8 cellular contexts compared by ENCODE assay signal in genomic region chr1:46223472-46223943, GRCh38. TPM values are rescaled to one million over a fixed set of nuclear protein-coding genes. Genes with fewer than 3 reads are reported as not detected.
A peak's percentile ranks its signal among the peaks of the same experiment; 100 is the strongest.
DNase-seq lines count a peak whose midpoint lies in the region; ATAC-seq and TF ChIP-seq lines count a peak whose summit lies in the region.

No MANE protein-coding gene starts in this region.

- POLR2A ChIA-PET in AG04449 (lab: Yijun Ruan, JAX) = interaction anchor here (1.2 to 1.5 kb wide), 2 partner anchors 91 to 187 kb away, joined by 3 read pairs; partner anchors contain the start of gene PIK3R3

- no peak overlapping the region for H3K4me3 ChIP-seq in AG04449 (ENCODE audit: low read depth, low read length)
- H3K4me3 ChIP-seq in epithelial cell of esophagus (ENCODE audit: low read length) = no peak overlapping the region

- ATAC-seq in GM18520 (IDR thresholded peaks at IDR 0.05; ENCODE audit: unreplicated experiment) = peak; percentile 52

- DNase-seq in AG04449 (ENCODE audit: low read depth, low spot score) (peak; percentile 69), HT1080 (ENCODE audit: low read depth) (peak; percentile 95), NOMO-1 (lab: John Stamatoyannopoulos, UW; ENCODE audit: unreplicated experiment in 2 of 2) (peak; percentile 53 to 78), epithelial cell of esophagus (ENCODE audit: low read depth) (peak; percentile 91), myocyte (ENCODE audit: low read depth) (peak; percentile 87)
- DNase-seq in activated CD8-positive, alpha-beta memory T cell treated with anti-CD3 and anti-CD28 coated beads for 4 hours (ENCODE audit: low read depth in 2 of 2) = peak; percentile 18 to 31
- DNase-seq in stimulated activated naive CD4-positive, alpha-beta T cell (lab: John Stamatoyannopoulos, UW) = peak in 5 of 6 experiments; percentile 14 to 52 (median 30)

- CTCF ChIA-PET in AG04449 (lab: Yijun Ruan, JAX) = interaction anchor here (0.6 to 7.4 kb wide), 42 partner anchors 10 to 655 kb away, joined by 3 to 218 read pairs (median 4); partner anchors contain the start of genes LURAP1, NSUN4, PIK3R3 and POMGNT1

- peak; percentile 87 for TF ChIP-seq CTCF in AG04449 (IDR thresholded peaks at IDR 0.05; ENCODE audit: insufficient read depth, low read length, missing control alignments)
- TF ChIP-seq CTCF in epithelial cell of esophagus (IDR thresholded peaks at IDR 0.05; ENCODE audit: insufficient read depth, low read depth, low read length, missing control alignments) = peak; percentile 96

RNA-seq across cellular contexts. Expression of gene LURAP1, which starts 20.4 kb away (rescaled TPM):
- 0.40 and 0.63 TPM in 2 replicates for total RNA-seq in HT1080 (2014; rRNA removed; shearing (Covaris generic))
- polyA plus RNA-seq in HT1080 (2015; cell fraction: cytosol; rRNA removed) = 0.15 and 0.16 TPM in 2 replicates
- 0.25 TPM in 1 of 2 replicates, not detected in the other for polyA plus RNA-seq in HT1080 (2015; cell fraction: nucleus; rRNA removed)
- total RNA-seq in myocyte = 0.27 and 0.47 TPM in 2 replicates
- polyA plus RNA-seq in myocyte (2012) = 0.57 TPM

RNA-seq across cellular contexts. Expression of gene RAD54L, which starts 24.1 kb away (rescaled TPM):
- 12.2 and 17.6 TPM in 2 replicates for total RNA-seq in HT1080 (2014; rRNA removed; shearing (Covaris generic))
- polyA plus RNA-seq in HT1080 (2015; cell fraction: cytosol; rRNA removed) = 13.3 and 14.0 TPM in 2 replicates
- polyA plus RNA-seq in HT1080 (2015; cell fraction: nucleus; rRNA removed) = 33.2 and 34.9 TPM in 2 replicates
- total RNA-seq in myocyte = 0.52 and 0.59 TPM in 2 replicates
- polyA plus RNA-seq in myocyte (2012) = 0.30 TPM

RNA-seq across cellular contexts. Expression of gene POMGNT1, which starts 25.3 kb away (rescaled TPM):
- total RNA-seq in HT1080 (2014; rRNA removed; shearing (Covaris generic)) = 101 and 110 TPM in 2 replicates
- 85.2 and 85.3 TPM in 2 replicates for polyA plus RNA-seq in HT1080 (2015; cell fraction: cytosol; rRNA removed)
- polyA plus RNA-seq in HT1080 (2015; cell fraction: nucleus; rRNA removed) = 150 and 163 TPM in 2 replicates
- 142 and 156 TPM in 2 replicates for total RNA-seq in myocyte
- polyA plus RNA-seq in myocyte (2012) = 132 TPM

RNA-seq across cellular contexts. Expression of gene P3R3URF, which starts 47.2 kb away (rescaled TPM):
- not detected in 2 replicates for total RNA-seq in HT1080 (2014; rRNA removed; shearing (Covaris generic))
- polyA plus RNA-seq in HT1080 (2015; cell fraction: cytosol; rRNA removed) = not detected in 2 replicates
- polyA plus RNA-seq in HT1080 (2015; cell fraction: nucleus; rRNA removed) = not detected in 2 replicates
- total RNA-seq in myocyte = not detected in 2 replicates
- not detected for polyA plus RNA-seq in myocyte (2012)

RNA-seq across cellular contexts. Expression of gene TSPAN1, which starts 48.6 kb away (rescaled TPM):
- total RNA-seq in HT1080 (2014; rRNA removed; shearing (Covaris generic)) = 0.77 and 2.4 TPM in 2 replicates
- 4.7 and 6.9 TPM in 2 replicates for polyA plus RNA-seq in HT1080 (2015; cell fraction: cytosol; rRNA removed)
- 6.6 and 7.3 TPM in 2 replicates for polyA plus RNA-seq in HT1080 (2015; cell fraction: nucleus; rRNA removed)
- total RNA-seq in myocyte = 2.5 and 3.6 TPM in 2 replicates
- polyA plus RNA-seq in myocyte (2012) = 5.6 TPM

Comparison
In these comparisons a context has a peak if more than half of its experiments do, and no peak if none do; other contexts are left out.
1. DNase-seq: peak in every context shown above with its lines; median percentile 95 in HT1080; 91 in epithelial cell of esophagus; 87 in myocyte; 69 in AG04449; 66 in NOMO-1; 30 in stimulated activated naive CD4-positive, alpha-beta T cell; 24 in activated CD8-positive, alpha-beta memory T cell treated with anti-CD3 and anti-CD28 coated beads for 4 hours.